In the genomic region with DNA sequence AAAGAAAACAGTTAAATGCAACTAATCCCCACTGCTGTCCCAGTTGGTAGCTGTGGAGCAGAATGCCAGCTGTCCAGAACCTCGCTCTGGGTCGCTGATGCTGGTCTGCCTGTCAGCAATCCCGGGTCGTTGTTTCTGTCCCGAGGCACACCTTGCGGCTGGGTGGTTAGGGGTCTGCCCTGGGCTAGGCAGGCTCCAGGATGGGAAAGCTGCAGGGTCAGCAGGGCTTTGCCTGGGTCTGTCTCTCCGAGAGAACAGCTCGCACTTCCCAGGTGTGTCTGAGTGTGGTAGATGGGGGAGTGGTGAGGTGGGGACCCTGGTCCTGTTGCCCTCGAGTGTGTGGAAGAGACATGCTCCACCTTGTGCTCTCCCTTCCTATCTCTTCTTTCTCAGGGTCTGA, we compare ENCODE assay signal across 6 cellular contexts.
"Had no signal": no experiment of that assay in that cellular context is flagged by ENCODE, and none has a peak within 500 bp of the region (broad histone marks: within the 10 kb centered on the region; RNA-seq: fewer than 3 reads in every experiment).

No MANE protein-coding gene starts in this region.

- H3K4me1 Mint-ChIP-seq: IgD-negative memory B cell had no signal

- H3K27ac Mint-ChIP-seq: IgD-negative memory B cell had no signal

- DNase-seq: IMR-90, KBM-7 had no signal

- H3K27me3 Mint-ChIP-seq: IgD-negative memory B cell had no signal

- H3K4me3 ChIP-seq: K562 had no signal

- H3K36me3 Mint-ChIP-seq: IgD-negative memory B cell had no signal

- H3K27ac ChIP-seq: HL-60 had no signal

- ATAC-seq: HepG2, K562 had no signal

- H3K4me3 Mint-ChIP-seq: IgD-negative memory B cell had no signal
